In the genomic region with DNA sequence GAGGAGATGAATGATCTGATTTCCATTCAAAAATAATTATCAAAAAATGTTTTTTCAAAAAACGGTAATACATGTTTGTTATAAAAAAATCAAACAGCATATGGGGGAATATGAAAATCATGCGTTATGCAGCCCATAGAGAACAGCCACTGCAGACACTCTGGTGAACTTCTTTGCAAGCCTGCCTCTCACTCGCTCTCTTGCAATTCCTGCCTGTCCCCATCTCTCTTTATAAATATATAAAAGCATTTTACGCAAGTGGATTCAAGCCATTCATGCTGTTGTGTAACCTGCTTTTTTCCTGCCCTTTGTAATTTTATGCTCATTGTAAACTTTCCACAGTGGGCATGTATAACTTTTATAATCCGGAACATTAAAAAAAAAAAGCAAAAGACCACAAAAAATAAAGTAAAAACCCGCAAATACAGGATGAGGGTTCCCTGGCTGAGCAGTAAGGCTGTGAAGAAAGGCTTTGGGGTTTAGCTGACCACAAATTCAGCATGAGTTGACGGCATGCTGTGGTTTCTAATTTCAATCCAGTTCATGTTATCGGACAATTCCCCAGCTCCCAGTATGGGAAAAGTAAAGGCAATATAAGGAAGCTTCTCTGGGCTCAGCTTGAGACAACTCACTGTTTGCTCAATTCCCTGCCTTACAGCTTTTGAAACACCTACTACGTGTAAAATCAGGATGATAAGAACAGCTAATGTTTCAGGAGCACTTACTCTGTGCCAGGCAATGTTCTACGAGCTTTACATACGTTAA, we compare ENCODE assay signal across 17 cellular contexts. TPM values are rescaled to one million over a fixed set of nuclear protein-coding genes. Genes with fewer than 3 reads are reported as not detected.
A peak's percentile ranks its signal among the peaks of the same experiment; 100 is the strongest.
DNase-seq lines count a peak whose midpoint lies in the region; ATAC-seq, FAIRE-seq and TF ChIP-seq lines count a peak whose summit lies in the region.
"Had no signal": no experiment of that assay in that cellular context is flagged by ENCODE, and none has a peak within 500 bp of the region (broad histone marks: within the 10 kb centered on the region; RNA-seq: fewer than 3 reads in every experiment).

No MANE protein-coding gene starts in this region.

- FAIRE-seq in GM19239 (lab: Jason Lieb, UNC) = no peak
- FAIRE-seq: frontal cortex had no signal

- peaks cover 14 to 17% of the 10 kb centered on the region in 2 donors for H3K4me1 Mint-ChIP-seq in natural killer cell
- H3K4me1 Mint-ChIP-seq in natural killer cell treated with Interleukin-12 subunit alpha and Interleukin-12 subunit beta and Interleukin-15 and Interleukin-18, amount 100 ng/mL, for 72 hours (ENCODE audit: low read depth in 2 of 2) = peaks cover 10 to 12% of the 10 kb centered on the region in 2 donors
- H3K4me1 Mint-ChIP-seq in stimulated activated effector memory CD8-positive, alpha-beta T cell treated with anti-CD3 and anti-CD28 coated beads, Interleukin-12 subunit alpha, Interleukin-12 subunit beta, amount 100 ng/mL, for 72 hours = peaks cover 6% of the 10 kb centered on the region

- H3K9me3 Mint-ChIP-seq in natural killer cell = no peaks in the 10 kb centered on the region
- no peaks in the 10 kb centered on the region for H3K9me3 Mint-ChIP-seq in natural killer cell treated with Interleukin-12 subunit alpha and Interleukin-12 subunit beta and Interleukin-15 and Interleukin-18, amount 100 ng/mL, for 72 hours
- H3K9me3 Mint-ChIP-seq in stimulated activated effector memory CD8-positive, alpha-beta T cell treated with anti-CD3 and anti-CD28 coated beads, Interleukin-12 subunit alpha, Interleukin-12 subunit beta, amount 100 ng/mL, for 72 hours = no peaks in the 10 kb centered on the region
- H3K9me3 Mint-ChIP-seq: activated naive CD4-positive, alpha-beta T cell treated with anti-CD3 and anti-CD28 coated beads for 36 hours; H9 had no signal

- intact Hi-C loops in natural killer cell (cut with micrococcal nuclease) = no loop called here

- DNase-seq in natural killer cell = no peak
- DNase-seq in natural killer cell treated with Interleukin-12 subunit alpha and Interleukin-12 subunit beta and Interleukin-15 and Interleukin-18, amount 100 ng/mL, for 72 hours (ENCODE audit: low spot score) = no peak
- DNase-seq in RPMI7951 (ENCODE audit: low read depth) = peak; percentile 53
- peak; percentile 56 for DNase-seq in central memory CD4-positive, alpha-beta T cell
- no peak for DNase-seq in stimulated activated effector memory CD8-positive, alpha-beta T cell treated with anti-CD3 and anti-CD28 coated beads, Interleukin-12 subunit alpha, Interleukin-12 subunit beta, amount 100 ng/mL, for 72 hours (ENCODE audit: low spot score in 2 of 2)
- no peak for DNase-seq in GM19239 (ENCODE audit: insufficient read length, low spot score)
- DNase-seq: activated CD4-positive, alpha-beta T cell treated with anti-CD3 and anti-CD28 coated beads for 36 hours; activated naive CD4-positive, alpha-beta T cell treated with anti-CD3 and anti-CD28 coated beads for 36 hours; EL; H9; left lung; NCI-H748 treated with DMSO at 0.1 percent for 48 hours; sigmoid colon; uterus had no signal

- ATAC-seq in natural killer cell = peak in 1 of 3 donors; percentile 45
- ATAC-seq in natural killer cell treated with Interleukin-12 subunit alpha and Interleukin-12 subunit beta and Interleukin-15 and Interleukin-18, amount 100 ng/mL, for 72 hours = no peak
- no peak for ATAC-seq in stimulated activated effector memory CD8-positive, alpha-beta T cell treated with anti-CD3 and anti-CD28 coated beads, Interleukin-12 subunit alpha, Interleukin-12 subunit beta, amount 100 ng/mL, for 72 hours
- ATAC-seq in HG03442 (IDR thresholded peaks at IDR 0.05; ENCODE audit: unreplicated experiment) = no peak
- ATAC-seq in GM19324 (IDR thresholded peaks at IDR 0.05; ENCODE audit: low FRiP score, unreplicated experiment) = no peak
- ATAC-seq: left lung had no signal

- H3K27me3 Mint-ChIP-seq in natural killer cell (ENCODE audit: low read depth in 2 of 2) = peaks cover 43 to 75% of the 10 kb centered on the region in 2 donors
- H3K27me3 Mint-ChIP-seq in natural killer cell treated with Interleukin-12 subunit alpha and Interleukin-12 subunit beta and Interleukin-15 and Interleukin-18, amount 100 ng/mL, for 72 hours = peaks cover 59 to 74% of the 10 kb centered on the region in 2 donors

- peak overlapping the region; percentile 38 for H3K4me3 Mint-ChIP-seq in natural killer cell
- no peak overlapping the region for H3K4me3 Mint-ChIP-seq in natural killer cell treated with Interleukin-12 subunit alpha and Interleukin-12 subunit beta and Interleukin-15 and Interleukin-18, amount 100 ng/mL, for 72 hours
- H3K4me3 Mint-ChIP-seq in stimulated activated effector memory CD8-positive, alpha-beta T cell treated with anti-CD3 and anti-CD28 coated beads, Interleukin-12 subunit alpha, Interleukin-12 subunit beta, amount 100 ng/mL, for 72 hours = no peak overlapping the region
- H3K4me3 Mint-ChIP-seq: activated CD4-positive, alpha-beta T cell treated with anti-CD3 and anti-CD28 coated beads for 36 hours; activated naive CD4-positive, alpha-beta T cell treated with anti-CD3 and anti-CD28 coated beads for 36 hours; H9 had no signal

- no peak overlapping the region for H3K27ac Mint-ChIP-seq in natural killer cell
- H3K27ac Mint-ChIP-seq in natural killer cell treated with Interleukin-12 subunit alpha and Interleukin-12 subunit beta and Interleukin-15 and Interleukin-18, amount 100 ng/mL, for 72 hours = no peak overlapping the region
- peak overlapping the region; percentile 15 for H3K27ac Mint-ChIP-seq in stimulated activated effector memory CD8-positive, alpha-beta T cell treated with anti-CD3 and anti-CD28 coated beads, Interleukin-12 subunit alpha, Interleukin-12 subunit beta, amount 100 ng/mL, for 72 hours
- H3K27ac Mint-ChIP-seq: activated CD4-positive, alpha-beta T cell treated with anti-CD3 and anti-CD28 coated beads for 36 hours; activated naive CD4-positive, alpha-beta T cell treated with anti-CD3 and anti-CD28 coated beads for 36 hours; H9 had no signal

- TF ChIP-seq CTCF in natural killer cell (IDR thresholded peaks at IDR 0.05) = no peak

- no peaks in the 10 kb centered on the region for H3K36me3 Mint-ChIP-seq in natural killer cell
- no peaks in the 10 kb centered on the region for H3K36me3 Mint-ChIP-seq in natural killer cell treated with Interleukin-12 subunit alpha and Interleukin-12 subunit beta and Interleukin-15 and Interleukin-18, amount 100 ng/mL, for 72 hours
- no peaks in the 10 kb centered on the region for H3K36me3 Mint-ChIP-seq in stimulated activated effector memory CD8-positive, alpha-beta T cell treated with anti-CD3 and anti-CD28 coated beads, Interleukin-12 subunit alpha, Interleukin-12 subunit beta, amount 100 ng/mL, for 72 hours

RNA-seq across cellular contexts. Expression of a gene that starts 52.8 kb away (rescaled TPM):
- total RNA-seq in natural killer cell = 10 to 100 TPM; 32.9 to 37.6 (median 36.7) TPM
- 10 to 100 TPM; 26.3 to 33.9 TPM for total RNA-seq in natural killer cell treated with Interleukin-12 subunit alpha and Interleukin-12 subunit beta and Interleukin-15 and Interleukin-18, amount 100 ng/mL, for 72 hours
- total RNA-seq in RPMI7951 (2014; rRNA removed; shearing (Covaris generic)) = 11.1 and 11.4 TPM in 2 replicates

Comparison
In these comparisons a context has a peak if more than half of its experiments do, and no peak if none do; other contexts are left out.
1. DNase-seq: peak in RPMI7951 (single experiment) and central memory CD4-positive, alpha-beta T cell (single experiment); none in natural killer cell (single experiment), natural killer cell treated with Interleukin-12 subunit alpha and Interleukin-12 subunit beta and Interleukin-15 and Interleukin-18, amount 100 ng/mL, for 72 hours (single experiment), stimulated activated effector memory CD8-positive, alpha-beta T cell treated with anti-CD3 and anti-CD28 coated beads, Interleukin-12 subunit alpha, Interleukin-12 subunit beta, amount 100 ng/mL, for 72 hours (0 of 2) and GM19239 (single experiment).